ENCODE assay signal across 1 cellular context in genomic region chr3:7203969-7204847, GRCh38.
TF ChIP-seq lines count a peak whose summit lies in the region.

No MANE protein-coding gene starts in this region.

TF ChIP-seq in GM12878, 131 proteins besides CTCF, POLR2A, EP300 and RAD21 (continued from another document):
- TF ChIP-seq ZNF592 (IDR thresholded peaks at IDR 0.05) (no peak), SPI1 (IDR thresholded peaks at IDR 0.05; ENCODE audit: borderline replicate concordance, insufficient read depth, low read depth, low read length) (peak; percentile 36; the same call in 1 of the 2 replicates), IKZF1 (conservative IDR thresholded peaks at IDR 0.05) (peak; percentile 68), BHLHE40 (IDR thresholded peaks at IDR 0.05; ENCODE audit: borderline replicate concordance in 1 of 2, low read depth in 2 of 2, low read length in 1 of 2) (peak in 1 of 2 experiments; percentile 33; a peak in 1 of 4 replicates), MXI1 (IDR thresholded peaks at IDR 0.05; ENCODE audit: low read depth, low read length) (0 out of 2 replicates have a peak, but pooled peaks have one; percentile 17), SKIL (IDR thresholded peaks at IDR 0.05; ENCODE audit: low read depth, poor library complexity, severe bottlenecking) (peak; percentile 49)
